ENCODE assay signal across 13 cellular contexts in the genomic region with DNA sequence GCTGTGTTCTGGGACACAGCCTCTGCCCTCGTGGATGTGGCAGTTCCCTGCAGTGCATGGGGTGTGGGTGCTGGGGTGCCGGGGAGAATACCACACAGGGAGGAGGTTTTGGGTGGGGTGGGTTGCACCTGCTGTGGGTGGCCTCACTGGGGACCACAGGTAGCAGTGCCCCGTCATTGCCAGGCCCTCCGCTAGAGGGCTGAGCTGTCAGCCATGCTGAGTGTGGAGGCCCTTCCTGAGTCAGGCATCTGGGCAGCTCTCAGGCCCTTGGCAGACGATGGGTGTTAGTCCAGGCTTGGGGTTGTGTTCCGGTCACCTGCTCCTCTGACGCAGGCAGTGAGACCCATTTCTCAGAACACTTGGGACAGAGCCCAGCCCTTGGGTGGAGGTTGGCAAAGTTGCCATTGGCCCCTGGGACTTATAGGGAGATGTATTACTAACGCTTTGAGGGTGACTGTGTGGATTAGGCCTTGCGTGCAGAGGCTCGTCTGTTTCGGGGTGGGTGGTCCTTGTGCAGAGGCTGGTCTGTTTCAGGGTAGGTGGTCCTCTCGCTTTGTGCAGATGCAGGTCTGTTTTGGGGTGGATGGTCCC. TPM values are rescaled to one million over a fixed set of nuclear protein-coding genes. Genes with fewer than 3 reads are reported as not detected.
DNase-seq lines count a peak whose midpoint lies in the region; ATAC-seq and TF ChIP-seq lines count a peak whose summit lies in the region.
"Had no signal": no experiment of that assay in that cellular context is flagged by ENCODE, and none has a peak within 500 bp of the region (broad histone marks: within the 10 kb centered on the region; RNA-seq: fewer than 3 reads in every experiment).

No MANE protein-coding gene starts in this region.

- H3K36me3 ChIP-seq in MG63 (peaks cover 89% of the 10 kb centered on the region), left ventricle myocardium inferior (peaks cover 70% of the 10 kb centered on the region), upper lobe of right lung (peaks cover 75% of the 10 kb centered on the region)

- intact Hi-C loops in left ventricle myocardium inferior (cut with micrococcal nuclease) (no loop called here), upper lobe of right lung (cut with DNase I) (no loop called here)

- ATAC-seq in upper lobe of right lung = peak; percentile 42
- ATAC-seq: left lung had no signal

- H3K4me3 ChIP-seq in MG63 = no peak overlapping the region
- H3K4me3 ChIP-seq in cardiac fibroblast (replicated peaks in 1 of 2; ENCODE audit: low read depth in 2 of 2, low read length in 2 of 2) = no peak overlapping the region
- H3K4me3 ChIP-seq in left ventricle myocardium inferior = peak overlapping the region; percentile 13
- no peak overlapping the region for H3K4me3 ChIP-seq in upper lobe of right lung
- H3K4me3 ChIP-seq: left lung, SK-N-MC had no signal

- peaks cover 17% of the 10 kb centered on the region for H3K4me1 ChIP-seq in left ventricle myocardium inferior
- no peaks in the 10 kb centered on the region for H3K4me1 ChIP-seq in upper lobe of right lung
- H3K4me1 ChIP-seq: left lung had no signal

- H3K27me3 ChIP-seq in MG63 = no peaks in the 10 kb centered on the region
- H3K27me3 ChIP-seq in left ventricle myocardium inferior (ENCODE audit: low read depth) = no peaks in the 10 kb centered on the region
- no peaks in the 10 kb centered on the region for H3K27me3 ChIP-seq in upper lobe of right lung
- H3K27me3 ChIP-seq: left lung had no signal

- no peak for TF ChIP-seq CTCF in cardiac fibroblast (IDR thresholded peaks at IDR 0.05; ENCODE audit: low read depth, low read length)
- TF ChIP-seq CTCF in left ventricle myocardium inferior (IDR thresholded peaks at IDR 0.05; ENCODE audit: borderline replicate concordance) = peak; percentile 57
- no peak for TF ChIP-seq CTCF in upper lobe of right lung (IDR thresholded peaks at IDR 0.05)

- H3K27ac ChIP-seq in left ventricle myocardium inferior (replicated peaks) = peak overlapping the region; percentile 57
- H3K27ac ChIP-seq in upper lobe of right lung = no peak overlapping the region
- H3K27ac ChIP-seq: KMS-11, left lung, SK-N-MC had no signal

- H3K9me3 ChIP-seq in MG63 (no peaks in the 10 kb centered on the region), left ventricle myocardium inferior (replicated peaks) (no peaks in the 10 kb centered on the region), upper lobe of right lung (no peaks in the 10 kb centered on the region)
- H3K9me3 ChIP-seq: left lung had no signal

- DNase-seq in MG63 (peak; percentile 98), cardiac fibroblast (ENCODE audit: low read depth in 2 of 2) (peak; percentile 28 to 48), left ventricle myocardium inferior (peak; percentile 74), upper lobe of right lung (no peak), AG20443 (ENCODE audit: low spot score) (no peak), SW 1271 (lab: John Stamatoyannopoulos, UW) (no peak), NCI-H748 (lab: John Stamatoyannopoulos, UW; ENCODE audit: unreplicated experiment) (no peak)
- DNase-seq: activated B cell treated with CpG ODN at 0.5 μM for 24 hours; activated CD8-positive, alpha-beta memory T cell treated with anti-CD3 and anti-CD28 coated beads, Interleukin-2, amount 50 U/mL, for 48 hours; NCI-H2081 treated with DMSO at 0.1 percent for 48 hours had no signal

RNA-seq across cellular contexts. Expression of gene PCNT, which starts 23.9 kb away (rescaled TPM):
- 51.7 and 57.0 TPM in 2 replicates for total RNA-seq in MG63 (2014; rRNA removed; shearing (Covaris generic); ENCODE audit: low replicate concordance)
- total RNA-seq in left ventricle myocardium inferior (36.3 TPM), upper lobe of right lung (29.3 TPM)

RNA-seq across cellular contexts. Expression of gene C21orf58, which starts 24.2 kb away (rescaled TPM):
- total RNA-seq in MG63 (2014; rRNA removed; shearing (Covaris generic); ENCODE audit: low replicate concordance) = 3.0 and 4.7 TPM in 2 replicates
- total RNA-seq in left ventricle myocardium inferior (1.5 TPM), upper lobe of right lung (2.3 TPM)

Comparison
In these comparisons a context has a peak if more than half of its experiments do, and no peak if none do; other contexts are left out.
1. DNase-seq: peak in MG63 (single experiment), cardiac fibroblast (2 of 2) and left ventricle myocardium inferior (single experiment); none in upper lobe of right lung (single experiment), AG20443 (single experiment), SW 1271 (0 of 2) and NCI-H748 (single experiment).